9 cellular contexts compared by ENCODE assay signal in genomic region chr3:189272500-189273119, GRCh38.
DNase-seq lines count a peak whose midpoint lies in the region; ATAC-seq and TF ChIP-seq lines count a peak whose summit lies in the region.
"Had no signal": no experiment of that assay in that cellular context is flagged by ENCODE, and none has a peak within 500 bp of the region (broad histone marks: within the 10 kb centered on the region; RNA-seq: fewer than 3 reads in every experiment).

No MANE protein-coding gene starts in this region.

- H4K20me1 ChIP-seq in PC-9 (ENCODE audit: insufficient read depth) = no peaks in the 10 kb centered on the region

- H3K4me1 ChIP-seq in PC-9 (replicated peaks; ENCODE audit: insufficient read depth) (0 out of 2 replicates have a peak, but pooled peaks cover 6% of the 10 kb centered on the region), iPS DF 6.9 (ENCODE audit: control insufficient read depth, insufficient read depth, low read length) (peaks cover 2% of the 10 kb centered on the region; the same call in 1 of the 2 replicates)

- no CpG with 5 or more reads among the region's 4 CpGs for WGBS in iPS DF 6.9 (ENCODE audit: insufficient coverage, insufficient read length)

- CTCF ChIA-PET in Calu3 (lab: Charles Lee) = interaction anchor here (0.5 to 2.8 kb wide), 27 partner anchors 16 to 820 kb away, joined by 3 to 77 read pairs (median 4); partner anchors contain the start of gene TP63
- CTCF ChIA-PET in PC-9 (lab: Charles Lee) = interaction anchor here (0.6 to 2.2 kb wide), 16 partner anchors 32 to 1464 kb away, joined by 3 to 19 read pairs (median 3); no protein-coding TSS in a partner anchor

- BruUV-seq in Calu3 (replicated peaks; lab: Mats Ljungman, UMichigan) = no TSS peak
- no TSS peak for BruUV-seq in PC-9 (replicated peaks; lab: Mats Ljungman, UMichigan)

- TF ChIP-seq CTCF in Calu3 (IDR thresholded peaks at IDR 0.05; ENCODE audit: unreplicated experiment) (peak; percentile 87), PC-9 (conservative IDR thresholded peaks at IDR 0.05) (peak; percentile 61)

- H3K9me2 ChIP-seq in PC-9 (ENCODE audit: insufficient read depth) = no peaks in the 10 kb centered on the region

- no peaks in the 10 kb centered on the region for H3K27me3 Mint-ChIP-seq in Calu3 (ENCODE audit: unreplicated experiment)
- H3K27me3 Mint-ChIP-seq: dendritic cell treated with granulocyte-macrophage colony-stimulating factor and Interleukin-4, amounts not matched to agents 40 ng/mL and 50 ng/mL, for 4 days had no signal

- no peaks in the 10 kb centered on the region for H3F3A ChIP-seq in PC-9 (ENCODE audit: insufficient read depth, low read depth)

- H3K27ac Mint-ChIP-seq in Calu3 (ENCODE audit: unreplicated experiment) = peak overlapping the region; percentile 7
- H3K27ac Mint-ChIP-seq: dendritic cell treated with granulocyte-macrophage colony-stimulating factor and Interleukin-4, amounts not matched to agents 40 ng/mL and 50 ng/mL, for 4 days had no signal

- no peak overlapping the region for H3K4me2 ChIP-seq in PC-9

- H3K27me3 ChIP-seq in PC-9 (ENCODE audit: insufficient read depth, low read depth) = no peaks in the 10 kb centered on the region
- no peaks in the 10 kb centered on the region for H3K27me3 ChIP-seq in iPS DF 6.9 (ENCODE audit: control insufficient read depth, insufficient read depth, low read length)

- H3K9me3 Mint-ChIP-seq in Calu3 (ENCODE audit: low read depth, unreplicated experiment) = peaks cover 3% of the 10 kb centered on the region
- H3K9me3 Mint-ChIP-seq: dendritic cell treated with granulocyte-macrophage colony-stimulating factor and Interleukin-4, amounts not matched to agents 40 ng/mL and 50 ng/mL, for 4 days had no signal

- ATAC-seq in HG02798 (IDR thresholded peaks at IDR 0.05; ENCODE audit: poor library complexity, unreplicated experiment) = peak; percentile 34
- no peak for ATAC-seq in HG03108 (IDR thresholded peaks at IDR 0.05; ENCODE audit: unreplicated experiment)
- ATAC-seq in GM19455 (IDR thresholded peaks at IDR 0.05; ENCODE audit: unreplicated experiment) = no peak
- ATAC-seq in HG03571 (IDR thresholded peaks at IDR 0.05; ENCODE audit: unreplicated experiment) = no peak

- H2AFZ ChIP-seq in PC-9 = no peak overlapping the region

- no peak overlapping the region for H3K4me3 Mint-ChIP-seq in Calu3 (ENCODE audit: low read depth, unreplicated experiment)
- H3K4me3 Mint-ChIP-seq: dendritic cell treated with granulocyte-macrophage colony-stimulating factor and Interleukin-4, amounts not matched to agents 40 ng/mL and 50 ng/mL, for 4 days had no signal

- peak; percentile 8 for DNase-seq in Calu3
- no peak for DNase-seq in PC-9
- peak; percentile 33 for DNase-seq in iPS DF 6.9 (ENCODE audit: low read depth, low spot score)
- DNase-seq in stimulated activated CD4-positive, alpha-beta T cell treated with anti-CD3 and anti-CD28 coated beads, Interleukin-4, amount 100 ng/mL, for 1 hour = no peak

- no peak overlapping the region for H3K4me3 ChIP-seq in PC-9
- H3K4me3 ChIP-seq in iPS DF 6.9 (ENCODE audit: low read length) = no peak overlapping the region

- no peaks in the 10 kb centered on the region for H3K36me3 Mint-ChIP-seq in Calu3 (ENCODE audit: insufficient read depth, unreplicated experiment)

- H3K9me3 ChIP-seq in PC-9 (ENCODE audit: insufficient read depth, low read depth) (peaks cover 50% of the 10 kb centered on the region), iPS DF 6.9 (ENCODE audit: control insufficient read depth, insufficient read depth, low read length) (no peaks in the 10 kb centered on the region)

- no peaks in the 10 kb centered on the region for H3K79me2 ChIP-seq in PC-9 (ENCODE audit: low read depth)

- peaks cover 49% of the 10 kb centered on the region for H3K4me1 Mint-ChIP-seq in Calu3 (ENCODE audit: low read depth, unreplicated experiment)

- H3K36me3 ChIP-seq in PC-9 (ENCODE audit: low read depth) (peaks cover 3% of the 10 kb centered on the region; the same call in 1 of the 2 replicates), iPS DF 6.9 (ENCODE audit: control insufficient read depth, insufficient read depth, low read length) (no peaks in the 10 kb centered on the region)

- intact Hi-C loops in Calu3 (cut with micrococcal nuclease; ENCODE audit: unreplicated experiment) (loop anchor here (1.0 to 10.0 kb wide), 6 partner anchors 52 to 515 kb away; no protein-coding TSS in a partner anchor), PC-9 (cut with micrococcal nuclease; ENCODE audit: unreplicated experiment) (loop anchor here (1.0 to 10.0 kb wide), 3 partner anchors 81 to 392 kb away; no protein-coding TSS in a partner anchor)

- POLR2A ChIA-PET in PC-9 (lab: Charles Lee; ENCODE audit: unreplicated experiment) = interaction anchor here (0.6 to 0.7 kb wide), 2 partner anchors 43 to 723 kb away, joined by 3 to 9 read pairs; no protein-coding TSS in a partner anchor

- H3K27ac ChIP-seq in PC-9 (no peak overlapping the region), iPS DF 6.9 (ENCODE audit: low read length) (no peak overlapping the region)

Comparison
In these comparisons a context has a peak if more than half of its experiments do, and no peak if none do; other contexts are left out.
1. DNase-seq: peak in Calu3 (single experiment) and iPS DF 6.9 (single experiment); none in PC-9 (0 of 2) and stimulated activated CD4-positive, alpha-beta T cell treated with anti-CD3 and anti-CD28 coated beads, Interleukin-4, amount 100 ng/mL, for 1 hour (single experiment).